7 cellular contexts compared by ENCODE assay signal in genomic region chr4:103076777-103077347, GRCh38. TPM values are rescaled to one million over a fixed set of nuclear protein-coding genes. Genes with fewer than 3 reads are reported as not detected.
DNase-seq lines count a peak whose midpoint lies in the region; ATAC-seq and TF ChIP-seq lines count a peak whose summit lies in the region.

No MANE protein-coding gene starts in this region.

- H3K4me1 ChIP-seq in Loucy (ENCODE audit: insufficient read depth, low read length, poor library complexity, severe bottlenecking) (peaks cover 32% of the 10 kb centered on the region), body of pancreas (peaks cover 14% of the 10 kb centered on the region), mesodermal cell (ENCODE audit: control insufficient read depth, insufficient read depth, low read length, poor library complexity, severe bottlenecking) (no peaks in the 10 kb centered on the region)

- peak overlapping the region; percentile 86 for H3K4me3 ChIP-seq in Loucy (ENCODE audit: low read length, poor library complexity, severe bottlenecking)
- peak overlapping the region; percentile 4 to 72 for H3K4me3 ChIP-seq in body of pancreas
- peak overlapping the region; percentile 63 for H3K4me3 ChIP-seq in mesodermal cell (ENCODE audit: extremely low read depth, insufficient read depth, low read length, poor library complexity, severe bottlenecking)

- peak overlapping the region; percentile 75 for H3K4me2 ChIP-seq in Loucy (ENCODE audit: low read depth, low read length, poor library complexity, severe bottlenecking)

- H4K20me1 ChIP-seq in Loucy (ENCODE audit: insufficient read depth, low read length, poor library complexity, severe bottlenecking) = peaks cover 5% of the 10 kb centered on the region

- H3K27me3 ChIP-seq in Loucy (ENCODE audit: insufficient read depth, low read length, poor library complexity, severe bottlenecking) = no peaks in the 10 kb centered on the region
- H3K27me3 ChIP-seq in body of pancreas = no peaks in the 10 kb centered on the region

- TF ChIP-seq CTCF in GM13977 (IDR thresholded peaks at IDR 0.05; ENCODE audit: extremely low read depth, insufficient read depth, missing control alignments) (no peak), Loucy (conservative IDR thresholded peaks at IDR 0.05; ENCODE audit: low read length) (no peak), body of pancreas (IDR thresholded peaks at IDR 0.05) (no peak)

- peaks cover 36% of the 10 kb centered on the region for H3K79me2 ChIP-seq in Loucy (ENCODE audit: insufficient read depth, low read length)

- H3K9me2 ChIP-seq in Loucy (replicated peaks; ENCODE audit: low read depth, low read length) = no peaks in the 10 kb centered on the region

- ATAC-seq in GM21528 (IDR thresholded peaks at IDR 0.05; ENCODE audit: low FRiP score, unreplicated experiment) (peak; percentile 57), body of pancreas (no peak)

- H3K27ac ChIP-seq in body of pancreas (peak overlapping the region; percentile 2 to 67 (median 40)), mesodermal cell (ENCODE audit: low read depth, low read length, severe bottlenecking) (no peak overlapping the region)

- no peak for TF ChIP-seq POLR2A in body of pancreas (IDR thresholded peaks at IDR 0.05)

- intact Hi-C loops in body of pancreas (cut with DNase I) = no loop called here

- no peaks in the 10 kb centered on the region for H3K9me3 ChIP-seq in Loucy (ENCODE audit: insufficient read depth, low read depth, low read length)
- no peaks in the 10 kb centered on the region for H3K9me3 ChIP-seq in body of pancreas
- H3K9me3 ChIP-seq in mesodermal cell (ENCODE audit: control insufficient read depth, low read length) = no peaks in the 10 kb centered on the region

- DNase-seq in GM13977 (ENCODE audit: low spot score) (peak; percentile 18), body of pancreas (no peak), activated gamma-delta T cell (lab: John Stamatoyannopoulos, UW) (no peak), NCI-H1105 (lab: John Stamatoyannopoulos, UW) (no peak)

- H3K36me3 ChIP-seq in Loucy (ENCODE audit: insufficient read depth, low read length) = no peaks in the 10 kb centered on the region
- H3K36me3 ChIP-seq in body of pancreas (replicated peaks in 1 of 2; ENCODE audit: insufficient read depth in 1 of 2, low read depth in 2 of 2) = no peaks in the 10 kb centered on the region
- H3K36me3 ChIP-seq in mesodermal cell (ENCODE audit: control insufficient read depth, insufficient read depth, low read length) = peaks cover 13% of the 10 kb centered on the region

- H3F3A ChIP-seq in Loucy (ENCODE audit: low read depth) = no peaks in the 10 kb centered on the region

- WGBS in body of pancreas, 2 donors = 25 to 31% methylated on average over 17 of the region's 17 CpGs
- 59 to 72% methylated on average over 5 to 8 of the region's 17 CpGs for WGBS in mesodermal cell (ENCODE audit: insufficient coverage in 2 of 2), 2 experiments

- peak overlapping the region; percentile 81 for H3K9ac ChIP-seq in Loucy (ENCODE audit: low read depth, low read length, poor library complexity, severe bottlenecking)

- in situ Hi-C loops in GM13977 (cut with MboI; ENCODE audit: low pct_unique_long_range_greater_than_20kb, low sequenced_read_pairs, unreplicated experiment) = no loop called here

- peak overlapping the region; percentile 89 for H2AFZ ChIP-seq in Loucy (ENCODE audit: low read length)

RNA-seq across cellular contexts. Expression of gene SLC9B2, which starts 0.3 kb away (rescaled TPM):
- total RNA-seq in body of pancreas = 10 to 100 TPM; 10.1 to 14.8 TPM
- polyA plus RNA-seq in mesodermal cell (2013, experiment 1 of 2) = 8.4 TPM
- 7.6 TPM for polyA plus RNA-seq in mesodermal cell (2013, experiment 2 of 2)

RNA-seq across cellular contexts. Expression of gene BDH2, which starts 22.8 kb away (rescaled TPM):
- 10 to 100 TPM; 25.4 to 40.2 TPM for total RNA-seq in body of pancreas
- 67.3 TPM for polyA plus RNA-seq in mesodermal cell (2013, experiment 1 of 2)
- 61.2 TPM for polyA plus RNA-seq in mesodermal cell (2013, experiment 2 of 2)

RNA-seq across cellular contexts. Expression of gene SLC9B1, which starts 57.4 kb away (rescaled TPM):
- total RNA-seq in body of pancreas = not detected
- polyA plus RNA-seq in mesodermal cell (2013, experiment 1 of 2) = 1.3 TPM
- polyA plus RNA-seq in mesodermal cell (2013, experiment 2 of 2) = 0.51 TPM
